In genomic region chr12:48851883-48852733, GRCh38 we compare ENCODE assay signal across 8 cellular contexts. TPM values are rescaled to one million over a fixed set of nuclear protein-coding genes. Genes with fewer than 3 reads are reported as not detected.
A peak's percentile ranks its signal among the peaks of the same experiment; 100 is the strongest.
DNase-seq lines count a peak whose midpoint lies in the region; ATAC-seq and TF ChIP-seq lines count a peak whose summit lies in the region.

Gene DDX23, minus strand, starts transcription at chr12:48852163. Its CDS starts 6,381 bp downstream, at chr12:48845782.

- no peaks in the 10 kb centered on the region for H3K36me3 Mint-ChIP-seq in type B pancreatic cell

- peak within 1 kb of the TSS; percentile 98 for H3K9ac ChIP-seq in adipocyte (ENCODE audit: low read length)

- peak within 1 kb of the TSS; percentile 87 for H3K27ac Mint-ChIP-seq in type B pancreatic cell

- ATAC-seq in HG02798 (IDR thresholded peaks at IDR 0.05; ENCODE audit: poor library complexity, unreplicated experiment): peak; percentile 96

- H3K27me3 ChIP-seq in adipocyte (replicated peaks; ENCODE audit: control insufficient read depth, insufficient read depth, low read length): peaks cover 4% of the 10 kb centered on the region

- peaks cover 17% of the 10 kb centered on the region for H3K4me1 ChIP-seq in adipocyte (ENCODE audit: control insufficient read depth, insufficient read depth, low read length)

- peaks cover 26% of the 10 kb centered on the region for H3K4me1 Mint-ChIP-seq in type B pancreatic cell (ENCODE audit: unreplicated experiment)

- intact Hi-C loops in cardiac septum (cut with DNase I): loop anchor here (1.0 to 5.0 kb wide), 3 partner anchors 38 to 145 kb away; partner anchors contain the start of gene DDN

- H3K4me3 Mint-ChIP-seq in type B pancreatic cell: peak within 1 kb of the TSS; percentile 98

- H3K36me3 ChIP-seq in adipocyte (ENCODE audit: control insufficient read depth, insufficient read depth, low read length, severe bottlenecking): peaks cover 5% of the 10 kb centered on the region

- no peaks in the 10 kb centered on the region for H3K9me3 ChIP-seq in adipocyte (ENCODE audit: control insufficient read depth, low read length)

- peak; percentile 94 for DNase-seq in NCI-H1436 (lab: John Stamatoyannopoulos, UW)
- DNase-seq in T follicular helper cell (ENCODE audit: low read depth): peak; percentile 87
- peak; percentile 99 for DNase-seq in adipocyte (ENCODE audit: low read depth)
- DNase-seq in cardiac septum (ENCODE audit: low spot score): peak; percentile 97
- peak; percentile 96 for DNase-seq in pons (ENCODE audit: low spot score)
- DNase-seq in type B pancreatic cell (ENCODE audit: extremely low spot score, unreplicated experiment): peak; percentile 94

- H3K27me3 Mint-ChIP-seq in type B pancreatic cell: no peaks in the 10 kb centered on the region

- no peaks in the 10 kb centered on the region for H3K9me3 Mint-ChIP-seq in type B pancreatic cell

- no peak for TF ChIP-seq CTCF in GM12875 (IDR thresholded peaks at IDR 0.05; ENCODE audit: borderline replicate concordance, insufficient read depth, low read depth, low read length)
- TF ChIP-seq CTCF in type B pancreatic cell (conservative IDR thresholded peaks at IDR 0.05): no peak

- H3K4me3 ChIP-seq in GM12875 (ENCODE audit: low read depth, low read length): peak within 1 kb of the TSS; percentile 89
- H3K4me3 ChIP-seq in adipocyte (ENCODE audit: low read length): peak within 1 kb of the TSS; percentile 95

RNA-seq across cellular contexts. Expression of gene DDX23, which starts in this region (rescaled TPM):
- total RNA-seq in cardiac septum (33.3 TPM), type B pancreatic cell (ENCODE audit: low replicate concordance) (95.3 and 104 TPM in 2 replicates)

Comparison
In these comparisons a context has a peak if more than half of its experiments do, and no peak if none do; other contexts are left out.
1. Peak in every context shown above with its lines: DNase-seq, ATAC-seq and H3K4me3 ChIP-seq.